10 cellular contexts compared by ENCODE assay signal in genomic region chr5:127934791-127935256, GRCh38.
DNase-seq lines count a peak whose midpoint lies in the region; ATAC-seq and TF ChIP-seq lines count a peak whose summit lies in the region.
"Had no signal": no experiment of that assay in that cellular context is flagged by ENCODE, and none has a peak within 500 bp of the region (broad histone marks: within the 10 kb centered on the region; RNA-seq: fewer than 3 reads in every experiment).

No MANE protein-coding gene starts in this region.

- peak; percentile 94 for ATAC-seq in PC-3
- peak; percentile 94 for ATAC-seq in foreskin keratinocyte
- ATAC-seq in GM19455 (IDR thresholded peaks at IDR 0.05; ENCODE audit: unreplicated experiment): no peak
- no peak for ATAC-seq in GM21447 (IDR thresholded peaks at IDR 0.05; ENCODE audit: unreplicated experiment)
- no peak for ATAC-seq in HG02610 (IDR thresholded peaks at IDR 0.05; ENCODE audit: unreplicated experiment)

- H3K9me2 ChIP-seq in PC-3 (replicated peaks; ENCODE audit: low read length): no peaks in the 10 kb centered on the region

- no peak overlapping the region for H3K27ac ChIP-seq in breast epithelium
- peak overlapping the region; percentile 89 for H3K27ac ChIP-seq in PC-3 (ENCODE audit: low read length)
- no peak overlapping the region for H3K27ac ChIP-seq in foreskin keratinocyte
- no peak overlapping the region for H3K27ac ChIP-seq in effector memory CD4-positive, alpha-beta T cell (ENCODE audit: insufficient read depth, low read length, poor library complexity, severe bottlenecking)

- H3K27ac Mint-ChIP-seq in MCF 10A (ENCODE audit: low read depth, unreplicated experiment): peak overlapping the region; percentile 44

- peaks cover 22% of the 10 kb centered on the region for H3K4me1 Mint-ChIP-seq in MCF 10A (ENCODE audit: insufficient read depth, unreplicated experiment)

- no peaks in the 10 kb centered on the region for H4K20me1 ChIP-seq in PC-3 (ENCODE audit: low read length)

- H3K36me3 ChIP-seq in breast epithelium: no peaks in the 10 kb centered on the region
- H3K36me3 ChIP-seq in PC-3 (ENCODE audit: low read depth, low read length): no peaks in the 10 kb centered on the region
- H3K36me3 ChIP-seq in effector memory CD4-positive, alpha-beta T cell (ENCODE audit: control insufficient read depth, insufficient read depth, low read length): no peaks in the 10 kb centered on the region

- TF ChIP-seq POLR2A in breast epithelium (IDR thresholded peaks at IDR 0.05): no peak

- CTCF ChIA-PET in MCF 10A (lab: Yijun Ruan, JAX) (interaction anchor here (0.5 to 1.0 kb wide), 4 partner anchors 12 to 152 kb away, joined by 3 to 5 read pairs (median 4); no protein-coding TSS in a partner anchor), PC-3 (lab: Charles Lee) (interaction anchor here (0.5 to 1.1 kb wide), 2 partner anchors 143 to 147 kb away, joined by 3 to 7 read pairs; no protein-coding TSS in a partner anchor)

- DNase-seq in MCF 10A (ENCODE audit: unreplicated experiment): peak; percentile 99
- no peak for DNase-seq in breast epithelium (ENCODE audit: low spot score in 2 of 2)
- peak; percentile 99 for DNase-seq in PC-3
- DNase-seq in foreskin keratinocyte: peak; percentile 97 to 98
- DNase-seq in effector memory CD4-positive, alpha-beta T cell: no peak
- DNase-seq: left cardiac atrium, NCI-H2171 treated with DMSO at 0.1 percent for 48 hours had no signal

- peaks cover 8% of the 10 kb centered on the region for H3K36me3 Mint-ChIP-seq in MCF 10A (ENCODE audit: insufficient read depth, unreplicated experiment)

- TF ChIP-seq CTCF in MCF 10A (IDR thresholded peaks at IDR 0.05; ENCODE audit: unreplicated experiment) (no peak), breast epithelium (IDR thresholded peaks at IDR 0.05) (no peak), PC-3 (conservative IDR thresholded peaks at IDR 0.05; ENCODE audit: low read depth, low read length) (peak; percentile 60), foreskin keratinocyte (conservative IDR thresholded peaks at IDR 0.05) (peak; percentile 62)

- no TSS peak for BruUV-seq in MCF 10A (replicated peaks; lab: Mats Ljungman, UMichigan)
- no TSS peak for BruUV-seq in PC-3 (replicated peaks; lab: Mats Ljungman, UMichigan)

- H3K9ac ChIP-seq in PC-3 (ENCODE audit: low read length): peak overlapping the region; percentile 54

- H3K9me3 ChIP-seq in breast epithelium (no peaks in the 10 kb centered on the region), PC-3 (ENCODE audit: low read length) (no peaks in the 10 kb centered on the region)
- H3K9me3 ChIP-seq in effector memory CD4-positive, alpha-beta T cell (ENCODE audit: control insufficient read depth, low read length): no peaks in the 10 kb centered on the region

- no peaks in the 10 kb centered on the region for H3K79me2 ChIP-seq in PC-3 (ENCODE audit: low read length)

- peak overlapping the region; percentile 47 for H3K4me2 ChIP-seq in PC-3 (ENCODE audit: low read length)

- H2AFZ ChIP-seq in PC-3 (ENCODE audit: low read length): no peak overlapping the region

- POLR2A ChIA-PET in MCF 10A (lab: Yijun Ruan, JAX): interaction anchor here (1.3 to 2.0 kb wide), 4 partner anchors 9 to 36 kb away, joined by 4 to 12 read pairs (median 4); no protein-coding TSS in a partner anchor
- POLR2A ChIA-PET in PC-3 (lab: Charles Lee; ENCODE audit: unreplicated experiment): interaction anchor here (0.5 to 1.0 kb wide), 5 partner anchors 24 to 293 kb away, joined by 3 to 6 read pairs (median 4); no protein-coding TSS in a partner anchor

- H3K27me3 ChIP-seq in breast epithelium (no peaks in the 10 kb centered on the region), PC-3 (ENCODE audit: low read length) (no peaks in the 10 kb centered on the region), foreskin keratinocyte (no peaks in the 10 kb centered on the region)
- no peaks in the 10 kb centered on the region for H3K27me3 ChIP-seq in effector memory CD4-positive, alpha-beta T cell (replicated peaks; ENCODE audit: control insufficient read depth, insufficient read depth, low read length, poor library complexity, severe bottlenecking)

- no peak overlapping the region for H3K4me3 Mint-ChIP-seq in MCF 10A (ENCODE audit: unreplicated experiment)

- intact Hi-C loops in MCF 10A (cut with micrococcal nuclease) (no loop called here), breast epithelium (cut with DNase I; ENCODE audit: low total_unique reads) (no loop called here), PC-3 (cut with micrococcal nuclease) (loop anchor here (1.0 to 2.0 kb wide), 10 partner anchors 23 to 266 kb away; partner anchors contain the start of gene SLC12A2)

- H3K27me3 Mint-ChIP-seq in MCF 10A (ENCODE audit: insufficient read depth, unreplicated experiment): no peaks in the 10 kb centered on the region

- no peak overlapping the region for H3K4me3 ChIP-seq in breast epithelium
- H3K4me3 ChIP-seq in PC-3 (ENCODE audit: low read length): no peak overlapping the region
- H3K4me3 ChIP-seq in effector memory CD4-positive, alpha-beta T cell (ENCODE audit: insufficient read depth, low read depth, low read length, poor library complexity, severe bottlenecking): no peak overlapping the region

- no peaks in the 10 kb centered on the region for H3F3A ChIP-seq in PC-3 (ENCODE audit: low read length, unreplicated experiment)

- H3K4me1 ChIP-seq in breast epithelium (no peaks in the 10 kb centered on the region), PC-3 (ENCODE audit: insufficient read depth, low read length) (peaks cover 41% of the 10 kb centered on the region), foreskin keratinocyte (peaks cover 13% of the 10 kb centered on the region)
- no peaks in the 10 kb centered on the region for H3K4me1 ChIP-seq in effector memory CD4-positive, alpha-beta T cell (ENCODE audit: control insufficient read depth, insufficient read depth, low read length, poor library complexity, severe bottlenecking)

- H3K9me3 Mint-ChIP-seq in MCF 10A (ENCODE audit: unreplicated experiment): no peaks in the 10 kb centered on the region

Comparison
In these comparisons a context has a peak if more than half of its experiments do, and no peak if none do; other contexts are left out.
1. DNase-seq: peak in MCF 10A (single experiment), PC-3 (single experiment) and foreskin keratinocyte (2 of 2); none in breast epithelium (0 of 2) and effector memory CD4-positive, alpha-beta T cell (0 of 3).
2. CTCF ChIP-seq: peak in PC-3 (single experiment) and foreskin keratinocyte (single experiment); none in MCF 10A (single experiment) and breast epithelium (0 of 3).
3. ATAC-seq: peak in PC-3 (single experiment) and foreskin keratinocyte (single experiment); none in GM19455 (single experiment), GM21447 (single experiment) and HG02610 (single experiment).